Comparison of ENCODE assay signal across 22 cellular contexts in the genomic region with DNA sequence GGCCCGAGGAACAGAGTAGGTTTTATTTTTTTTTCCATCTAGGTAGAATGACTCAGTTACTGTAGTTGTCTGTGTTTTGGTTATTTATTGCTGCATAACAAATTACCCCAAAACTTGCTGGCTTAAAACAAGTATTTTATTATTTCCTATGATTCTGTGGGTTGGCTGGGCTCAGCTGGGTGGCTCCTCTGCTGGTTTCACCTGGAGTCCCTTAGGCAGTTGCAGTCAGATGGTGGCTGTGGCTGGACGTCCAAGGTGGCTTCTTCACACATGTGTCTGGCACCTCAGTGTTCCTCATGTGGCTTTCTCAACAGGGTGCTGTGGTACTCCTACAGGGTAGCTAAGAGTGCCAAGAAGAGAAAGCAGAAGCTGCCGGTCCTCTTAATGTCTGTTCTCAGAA.
"Had no signal": no experiment of that assay in that cellular context is flagged by ENCODE, and none has a peak within 500 bp of the region (broad histone marks: within the 10 kb centered on the region; RNA-seq: fewer than 3 reads in every experiment).

No MANE protein-coding gene starts in this region.

- H3K9me3 ChIP-seq: MG63, SJSA1 had no signal

- H3K36me3 ChIP-seq: MG63, SJSA1 had no signal

- H3K4me3 ChIP-seq: MG63, SJSA1, SK-N-MC had no signal

- H3K27me3 ChIP-seq: MG63, SJSA1 had no signal

- H3K27ac ChIP-seq: SJSA1, SK-N-MC had no signal

- H3K4me1 ChIP-seq: SJSA1 had no signal

- DNase-seq: IMR-90, Karpas-422, KG1, MG63, NCI-H1092, NCI-H1105 treated with DMSO at 0.1 percent for 48 hours, NCI-H1436, NCI-H187, NCI-H2029, NCI-H2081 treated with DMSO at 0.1 percent for 48 hours, NCI-H2171, NCI-H226, NCI-H446, NCI-H510A, NCI-H524 treated with DMSO at 0.1 percent for 48 hours, NCI-H69, NCI-H774, Right ventricle myocardium superior, RPMI8226, SIG-M5 had no signal
